8 cellular contexts compared by ENCODE assay signal in the genomic region with DNA sequence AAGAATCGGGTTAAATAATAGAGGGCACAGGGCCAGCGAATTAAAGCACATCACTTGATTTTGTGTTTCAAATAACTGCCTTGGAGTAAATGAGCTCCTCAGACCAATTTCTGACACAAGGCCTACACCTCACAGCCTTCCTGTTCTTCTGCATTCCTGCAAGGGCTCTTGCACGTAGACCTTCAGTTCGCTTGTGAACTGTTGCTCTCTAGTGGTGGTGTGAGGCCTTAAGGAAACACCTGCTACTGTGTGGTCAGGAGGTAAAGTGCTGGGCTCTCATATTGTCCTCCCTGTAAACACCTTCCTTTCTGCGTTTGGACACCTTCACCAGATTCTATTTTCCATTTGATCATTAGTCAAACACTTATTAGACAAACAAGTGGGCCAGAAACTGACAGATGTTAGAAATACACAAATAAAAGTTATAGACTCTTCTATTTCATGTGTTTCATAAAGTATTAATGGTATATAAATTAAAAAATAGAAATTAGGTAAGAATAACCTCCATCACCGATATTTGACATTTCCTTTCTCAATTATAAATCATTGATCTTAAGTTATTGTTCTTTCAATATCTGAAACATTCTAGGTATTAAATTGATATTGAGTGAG.
DNase-seq lines count a peak whose midpoint lies in the region; ATAC-seq, FAIRE-seq and TF ChIP-seq lines count a peak whose summit lies in the region.

No MANE protein-coding gene starts in this region.

- H3K27me3 ChIP-seq in HL-60 (ENCODE audit: insufficient read depth, poor library complexity, severe bottlenecking) = no peaks in the 10 kb centered on the region
- H3K27me3 ChIP-seq in SU-DHL-6 (ENCODE audit: low read length) = no peaks in the 10 kb centered on the region

- H3K36me3 ChIP-seq in SU-DHL-6 (ENCODE audit: low read length) = no peaks in the 10 kb centered on the region

- no peak overlapping the region for H2AFZ ChIP-seq in SU-DHL-6 (ENCODE audit: low read depth, low read length, severe bottlenecking)

- H3K9ac ChIP-seq in SU-DHL-6 (ENCODE audit: low read length) = no peak overlapping the region

- H3K9me2 ChIP-seq in SU-DHL-6 (replicated peaks; ENCODE audit: insufficient read depth, low read length) = no peaks in the 10 kb centered on the region

- H3K4me3 ChIP-seq in HL-60 (replicated peaks; ENCODE audit: insufficient read depth, low read length) (no peak overlapping the region), SU-DHL-6 (ENCODE audit: insufficient read depth, low read length, poor library complexity, severe bottlenecking) (no peak overlapping the region)

- H3K27ac ChIP-seq in HL-60 (replicated peaks) (peak overlapping the region; percentile 38; the same call in 1 of the 2 replicates), SU-DHL-6 (ENCODE audit: low read depth, low read length) (no peak overlapping the region)

- H3K4me2 ChIP-seq in SU-DHL-6 (ENCODE audit: low read depth, low read length, poor library complexity, severe bottlenecking) = no peak overlapping the region

- no peaks in the 10 kb centered on the region for H3F3A ChIP-seq in SU-DHL-6 (ENCODE audit: insufficient read depth)

- no peaks in the 10 kb centered on the region for H3K79me2 ChIP-seq in SU-DHL-6 (ENCODE audit: insufficient read depth, low read length)

- TF ChIP-seq CTCF in HL-60 (IDR thresholded peaks at IDR 0.05; ENCODE audit: insufficient read depth, low read length) (peak; percentile 59), SU-DHL-6 (IDR thresholded peaks at IDR 0.05; ENCODE audit: insufficient read depth, low read length, poor library complexity, severe bottlenecking) (peak; percentile 28)

- ATAC-seq in GM21423 (IDR thresholded peaks at IDR 0.05; ENCODE audit: unreplicated experiment) = peak; percentile 96

- no peaks in the 10 kb centered on the region for H4K20me1 ChIP-seq in SU-DHL-6 (ENCODE audit: low read depth, low read length)

- no peak for FAIRE-seq in RCC 7860 (lab: Jason Lieb, UNC)

- peak; percentile 99 for DNase-seq in DMS53 treated with DMSO at 0.1 percent for 48 hours (lab: John Stamatoyannopoulos, UW; ENCODE audit: unreplicated experiment)
- DNase-seq in HL-60 (ENCODE audit: low read depth in 1 of 2, low spot score in 1 of 2) = peak; percentile 52 to 89
- DNase-seq in activated naive CD8-positive, alpha-beta T cell treated with anti-CD3 and anti-CD28 coated beads, Interleukin-2, amount 50 U/mL, for 16 hours (ENCODE audit: low read depth, low spot score) = peak; percentile 39
- DNase-seq in kidney glomerular epithelial cell (lab: John Stamatoyannopoulos, UW) = peak; percentile 61
- peak; percentile 33 to 36 for DNase-seq in stimulated activated CD8-positive, alpha-beta memory T cell treated with anti-CD3 and anti-CD28 coated beads, Interleukin-2, amount 100 ng/mL, for 1 hour (ENCODE audit: low read depth in 2 of 2)
- DNase-seq in RCC 7860 (ENCODE audit: low spot score) = no peak

- no peaks in the 10 kb centered on the region for H3K9me3 ChIP-seq in SU-DHL-6 (ENCODE audit: insufficient read depth, low read length)
